In the genomic region with DNA sequence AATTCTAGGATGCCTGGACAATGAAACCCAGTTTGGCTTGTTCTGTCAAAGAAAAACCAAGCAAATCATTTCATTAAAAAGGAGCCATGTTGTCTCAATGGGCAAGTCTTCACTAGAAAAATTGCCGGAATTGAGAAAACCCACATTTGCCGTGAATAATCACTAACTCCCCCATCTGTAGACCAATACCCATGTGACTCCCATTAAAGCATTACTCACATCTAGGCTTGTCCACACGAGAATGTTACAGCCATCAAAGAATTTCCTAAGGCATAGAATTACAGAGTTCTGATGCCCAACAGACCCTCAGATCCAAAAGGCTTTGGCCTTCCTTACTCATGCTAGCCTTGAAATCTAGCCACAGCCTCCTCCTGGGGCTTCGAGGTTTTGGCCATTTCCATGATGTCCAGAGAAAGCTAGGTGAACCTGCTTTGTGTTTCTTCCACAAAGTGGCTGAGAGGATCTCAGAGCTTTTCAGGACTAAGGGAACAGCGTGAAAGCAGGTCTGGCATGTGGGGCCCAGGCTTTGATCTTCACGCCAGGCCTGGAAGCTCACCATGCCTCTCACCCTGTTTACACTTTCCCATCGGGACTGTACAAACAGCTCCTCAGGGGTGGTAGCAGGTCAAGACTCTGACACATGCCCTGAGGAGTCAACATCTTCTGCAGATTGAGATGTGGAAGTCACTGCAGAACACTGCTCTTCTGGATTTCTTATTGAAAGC, we compare ENCODE assay signal across 19 cellular contexts. TPM values are rescaled to one million over a fixed set of nuclear protein-coding genes. Genes with fewer than 3 reads are reported as not detected.
A peak's percentile ranks its signal among the peaks of the same experiment; 100 is the strongest.
DNase-seq lines count a peak whose midpoint lies in the region; ATAC-seq and TF ChIP-seq lines count a peak whose summit lies in the region.
"Had no signal": no experiment of that assay in that cellular context is flagged by ENCODE, and none has a peak within 500 bp of the region (broad histone marks: within the 10 kb centered on the region; RNA-seq: fewer than 3 reads in every experiment).

No MANE protein-coding gene starts in this region.

- H3K9me3 ChIP-seq in breast epithelium, result no peaks in the 10 kb centered on the region
- no peaks in the 10 kb centered on the region for H3K9me3 ChIP-seq in left lung
- no peaks in the 10 kb centered on the region for H3K9me3 ChIP-seq in upper lobe of right lung
- H3K9me3 ChIP-seq: transverse colon had no signal

- H3K4me1 ChIP-seq in breast epithelium (peaks cover 0 to 13% of the 10 kb centered on the region in 2 donors), left lung (peaks cover 7 to 45% of the 10 kb centered on the region in 2 donors), upper lobe of right lung (peaks cover 24% of the 10 kb centered on the region)

- DNase-seq in HPDE6-E6E7 (ENCODE audit: extremely low spot score), result peak; percentile 75
- DNase-seq in breast epithelium (ENCODE audit: low spot score in 2 of 2), result no peak
- DNase-seq in left lung, result no peak
- DNase-seq in upper lobe of right lung, result no peak
- no peak for DNase-seq in NCI-H345 treated with DMSO at 0.1 percent for 48 hours (lab: John Stamatoyannopoulos, UW; ENCODE audit: unreplicated experiment)
- no peak for DNase-seq in medulla oblongata (ENCODE audit: extremely low spot score)
- DNase-seq in occipital lobe (lab: John Stamatoyannopoulos, UW), result no peak
- DNase-seq: activated T-cell treated with anti-CD3 and anti-CD28 coated beads for 4 hours; CD4-positive, CD25-positive, alpha-beta regulatory T cell; cortex of kidney; GDM1; NCI-H1436 treated with DMSO at 0.1 percent for 48 hours; NCI-H510A; posterior cingulate gyrus; stimulated activated CD4-positive, alpha-beta T cell treated with anti-CD3 and anti-CD28 coated beads, Interleukin-1b, Interleukin-23, amount 100 ng/mL, for 48 hours; stimulated activated CD8-positive, alpha-beta memory T cell treated with anti-CD3 and anti-CD28 coated beads, Interleukin-4, amount 100 ng/mL, for 48 hours; T-helper 1 cell; transverse colon had no signal

- no peak for TF ChIP-seq CTCF in breast epithelium (IDR thresholded peaks at IDR 0.05)
- no peak for TF ChIP-seq CTCF in left lung (IDR thresholded peaks at IDR 0.05)
- TF ChIP-seq CTCF in upper lobe of right lung (IDR thresholded peaks at IDR 0.05), result no peak

- intact Hi-C loops in breast epithelium (cut with DNase I; ENCODE audit: low total_unique reads) (no loop called here), left lung (cut with DNase I) (no loop called here), upper lobe of right lung (cut with DNase I) (no loop called here)

- H3K4me3 ChIP-seq in breast epithelium, result no peak overlapping the region
- H3K4me3 ChIP-seq in left lung, result no peak overlapping the region
- H3K4me3 ChIP-seq in upper lobe of right lung, result no peak overlapping the region
- H3K4me3 ChIP-seq: transverse colon had no signal

- peak overlapping the region; percentile 29 to 52 for H3K27ac ChIP-seq in breast epithelium
- H3K27ac ChIP-seq in left lung, result no peak overlapping the region
- no peak overlapping the region for H3K27ac ChIP-seq in upper lobe of right lung
- H3K27ac ChIP-seq: transverse colon had no signal

- ATAC-seq in left lung (peak; percentile 62), upper lobe of right lung (peak; percentile 64)

- TF ChIP-seq POLR2A in breast epithelium (IDR thresholded peaks at IDR 0.05), result no peak

- H3K27me3 ChIP-seq in breast epithelium, result no peaks in the 10 kb centered on the region
- no peaks in the 10 kb centered on the region for H3K27me3 ChIP-seq in left lung
- no peaks in the 10 kb centered on the region for H3K27me3 ChIP-seq in upper lobe of right lung
- H3K27me3 ChIP-seq: transverse colon had no signal

- H3K36me3 ChIP-seq in breast epithelium, result no peaks in the 10 kb centered on the region
- no peaks in the 10 kb centered on the region for H3K36me3 ChIP-seq in left lung
- no peaks in the 10 kb centered on the region for H3K36me3 ChIP-seq in upper lobe of right lung
- H3K36me3 ChIP-seq: transverse colon had no signal

RNA-seq across cellular contexts. Expression of a gene that starts 12.0 kb away (rescaled TPM):
- total RNA-seq in breast epithelium (10 to 100 TPM; 46.8 to 98.9 (median 61.9) TPM), left lung (10 to 100 TPM; 38.5 to 42.2 TPM), upper lobe of right lung (49.8 TPM), occipital lobe (3.4 TPM)
- total RNA-seq: CD4-positive, CD25-positive, alpha-beta regulatory T cell had no signal

RNA-seq across cellular contexts. Expression of a gene that starts 52.4 kb away (rescaled TPM):
- total RNA-seq in breast epithelium (under 1 TPM in 1 of 3 donors, not detected in 2; 0.32 TPM), left lung (1 to 10 TPM in 1 of 2 donors, under 1 TPM in 1; 0.26 to 1.0 TPM), upper lobe of right lung (not detected), occipital lobe (0.31 TPM)
- total RNA-seq: CD4-positive, CD25-positive, alpha-beta regulatory T cell; frontal cortex; transverse colon had no signal

Comparison
In these comparisons a context has a peak if more than half of its experiments do, and no peak if none do; other contexts are left out.
1. H3K27ac ChIP-seq: peak in breast epithelium (2 of 2); none in left lung (0 of 2) and upper lobe of right lung (single experiment).